ENCODE assay signal across 15 cellular contexts in genomic region chr6:65531545-65531944, GRCh38.
DNase-seq lines count a peak whose midpoint lies in the region; ATAC-seq and TF ChIP-seq lines count a peak whose summit lies in the region.
"Had no signal": no experiment of that assay in that cellular context is flagged by ENCODE, and none has a peak within 500 bp of the region (broad histone marks: within the 10 kb centered on the region; RNA-seq: fewer than 3 reads in every experiment).

No MANE protein-coding gene starts in this region.

- H2AFZ ChIP-seq in OCI-LY3 (ENCODE audit: low read depth, low read length) = peak overlapping the region; percentile 45; the same call in 1 of the 2 replicates
- H2AFZ ChIP-seq: GM23248 had no signal

- peak; percentile 12 for DNase-seq in DMS53 (lab: John Stamatoyannopoulos, UW)
- DNase-seq in DMS53 treated with DMSO at 0.1 percent for 48 hours (lab: John Stamatoyannopoulos, UW; ENCODE audit: unreplicated experiment) = no peak
- DNase-seq in COLO829 (ENCODE audit: low spot score) = peak; percentile 9
- peak; percentile 44 for DNase-seq in NCI-H2171 (lab: John Stamatoyannopoulos, UW)
- DNase-seq in NCI-H526 treated with DMSO at 0.1 percent for 48 hours (lab: John Stamatoyannopoulos, UW) = no peak
- DNase-seq in omental fat pad (ENCODE audit: low spot score) = no peak
- DNase-seq: Caco-2; CD8-positive, alpha-beta T cell; DMS79; EL; GM23248; H7 had no signal

- H3K27ac ChIP-seq in OCI-LY3 (ENCODE audit: low read length) = no peak overlapping the region
- H3K27ac ChIP-seq: 22Rv1, GM23248 had no signal

- no peak overlapping the region for H3K4me2 ChIP-seq in OCI-LY3 (ENCODE audit: low read length)

- TF ChIP-seq CTCF in OCI-LY3 (IDR thresholded peaks at IDR 0.05; ENCODE audit: low read depth, low read length) (no peak), omental fat pad (IDR thresholded peaks at IDR 0.05) (no peak)

- H3K36me3 ChIP-seq in OCI-LY3 (replicated peaks; ENCODE audit: low read depth, low read length) = no peaks in the 10 kb centered on the region

- no peak overlapping the region for H3K4me3 ChIP-seq in OCI-LY3 (ENCODE audit: low read length)
- H3K4me3 ChIP-seq: GM23248 had no signal

- no peaks in the 10 kb centered on the region for H4K20me1 ChIP-seq in OCI-LY3 (ENCODE audit: insufficient read depth, low read length)

- no peaks in the 10 kb centered on the region for H3K9me3 ChIP-seq in OCI-LY3 (ENCODE audit: insufficient read depth, low read length)
- H3K9me3 ChIP-seq: Caco-2 had no signal

- no peaks in the 10 kb centered on the region for H3K4me1 ChIP-seq in OCI-LY3 (ENCODE audit: low read length)
- H3K4me1 ChIP-seq: Caco-2 had no signal

- ATAC-seq in esophagus mucosa = no peak
- ATAC-seq in omental fat pad (ENCODE audit: low FRiP score) = no peak
- ATAC-seq: CD8-positive, alpha-beta T cell had no signal

- H3K9ac ChIP-seq in OCI-LY3 (ENCODE audit: low read length) = no peak overlapping the region
- H3K9ac ChIP-seq: GM23248 had no signal

- H3K79me2 ChIP-seq in OCI-LY3 (ENCODE audit: low read length) = no peaks in the 10 kb centered on the region

- H3K27me3 ChIP-seq in OCI-LY3 (ENCODE audit: low read depth, low read length) = no peaks in the 10 kb centered on the region

Comparison
In these comparisons a context has a peak if more than half of its experiments do, and no peak if none do; other contexts are left out.
1. DNase-seq: peak in DMS53 (single experiment), COLO829 (single experiment) and NCI-H2171 (single experiment); none in DMS53 treated with DMSO at 0.1 percent for 48 hours (single experiment), NCI-H526 treated with DMSO at 0.1 percent for 48 hours (single experiment) and omental fat pad (single experiment).